ENCODE assay signal across 1 cellular context in the genomic region with DNA sequence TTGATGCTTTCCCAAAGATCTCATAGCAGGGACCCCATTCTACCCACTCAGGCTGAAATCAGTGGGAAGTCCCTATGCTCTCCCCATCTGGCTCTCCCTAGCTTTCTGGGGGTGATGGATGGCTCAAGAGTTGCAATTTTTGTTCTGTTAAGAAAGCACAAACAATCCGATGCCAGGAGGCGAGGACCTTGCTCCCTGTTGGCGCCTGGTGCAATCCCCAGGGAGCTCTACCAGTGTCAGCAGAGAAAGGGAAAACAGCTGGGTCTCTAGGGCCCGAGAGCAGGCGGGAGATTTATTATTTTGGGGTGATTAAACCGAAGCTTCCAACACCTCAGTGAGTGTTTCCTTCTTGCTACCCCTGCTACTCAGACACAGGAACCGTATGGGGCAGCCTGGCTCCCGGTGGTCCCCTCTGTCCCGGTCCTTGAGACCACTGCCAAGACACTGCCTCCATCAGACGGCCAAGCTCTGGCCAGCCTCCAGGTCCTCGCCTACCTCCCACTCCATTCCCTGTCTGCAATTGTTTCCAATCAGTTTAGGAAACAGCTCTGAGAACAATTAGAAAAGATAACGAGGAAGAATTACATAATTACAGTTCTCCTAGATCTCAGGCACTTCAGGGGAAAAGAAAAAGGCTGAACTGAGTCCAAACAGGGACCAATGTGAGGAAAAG.
TF ChIP-seq lines count a peak whose summit lies in the region.

No MANE protein-coding gene starts in this region.

TF ChIP-seq in WTC11, 78 proteins besides CTCF, POLR2A, EP300 and RAD21 (continued from another document):
- TF ChIP-seq, protein P1, sequence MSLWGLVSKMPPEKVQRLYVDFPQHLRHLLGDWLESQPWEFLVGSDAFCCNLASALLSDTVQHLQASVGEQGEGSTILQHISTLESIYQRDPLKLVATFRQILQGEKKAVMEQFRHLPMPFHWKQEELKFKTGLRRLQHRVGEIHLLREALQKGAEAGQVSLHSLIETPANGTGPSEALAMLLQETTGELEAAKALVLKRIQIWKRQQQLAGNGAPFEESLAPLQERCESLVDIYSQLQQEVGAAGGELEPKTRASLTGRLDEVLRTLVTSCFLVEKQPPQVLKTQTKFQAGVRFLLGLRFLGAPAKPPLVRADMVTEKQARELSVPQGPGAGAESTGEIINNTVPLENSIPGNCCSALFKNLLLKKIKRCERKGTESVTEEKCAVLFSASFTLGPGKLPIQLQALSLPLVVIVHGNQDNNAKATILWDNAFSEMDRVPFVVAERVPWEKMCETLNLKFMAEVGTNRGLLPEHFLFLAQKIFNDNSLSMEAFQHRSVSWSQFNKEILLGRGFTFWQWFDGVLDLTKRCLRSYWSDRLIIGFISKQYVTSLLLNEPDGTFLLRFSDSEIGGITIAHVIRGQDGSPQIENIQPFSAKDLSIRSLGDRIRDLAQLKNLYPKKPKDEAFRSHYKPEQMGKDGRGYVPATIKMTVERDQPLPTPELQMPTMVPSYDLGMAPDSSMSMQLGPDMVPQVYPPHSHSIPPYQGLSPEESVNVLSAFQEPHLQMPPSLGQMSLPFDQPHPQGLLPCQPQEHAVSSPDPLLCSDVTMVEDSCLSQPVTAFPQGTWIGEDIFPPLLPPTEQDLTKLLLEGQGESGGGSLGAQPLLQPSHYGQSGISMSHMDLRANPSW (CRISPR knock-in tag; conservative IDR thresholded peaks at IDR 0.05; ENCODE audit: low read depth): no peak
- no peak for TF ChIP-seq FOXK1 (CRISPR knock-in tag; IDR thresholded peaks at IDR 0.05)
- no peak for TF ChIP-seq FOXJ3 (CRISPR knock-in tag; IDR thresholded peaks at IDR 0.05; ENCODE audit: borderline replicate concordance)
- no peak for TF ChIP-seq NFE2L1 (CRISPR knock-in tag; IDR thresholded peaks at IDR 0.05)
- no peak for TF ChIP-seq JUN (CRISPR knock-in tag; IDR thresholded peaks at IDR 0.05)
- no peak for TF ChIP-seq MXD4 (CRISPR knock-in tag; IDR thresholded peaks at IDR 0.05; ENCODE audit: borderline replicate concordance)
- no peak for TF ChIP-seq ZNF317 (CRISPR knock-in tag; IDR thresholded peaks at IDR 0.05; ENCODE audit: borderline replicate concordance, low read depth)
- TF ChIP-seq NFYB (CRISPR knock-in tag; conservative IDR thresholded peaks at IDR 0.05; ENCODE audit: low read depth): no peak
- TF ChIP-seq, protein P2, sequence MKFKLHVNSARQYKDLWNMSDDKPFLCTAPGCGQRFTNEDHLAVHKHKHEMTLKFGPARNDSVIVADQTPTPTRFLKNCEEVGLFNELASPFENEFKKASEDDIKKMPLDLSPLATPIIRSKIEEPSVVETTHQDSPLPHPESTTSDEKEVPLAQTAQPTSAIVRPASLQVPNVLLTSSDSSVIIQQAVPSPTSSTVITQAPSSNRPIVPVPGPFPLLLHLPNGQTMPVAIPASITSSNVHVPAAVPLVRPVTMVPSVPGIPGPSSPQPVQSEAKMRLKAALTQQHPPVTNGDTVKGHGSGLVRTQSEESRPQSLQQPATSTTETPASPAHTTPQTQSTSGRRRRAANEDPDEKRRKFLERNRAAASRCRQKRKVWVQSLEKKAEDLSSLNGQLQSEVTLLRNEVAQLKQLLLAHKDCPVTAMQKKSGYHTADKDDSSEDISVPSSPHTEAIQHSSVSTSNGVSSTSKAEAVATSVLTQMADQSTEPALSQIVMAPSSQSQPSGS (CRISPR knock-in tag; IDR thresholded peaks at IDR 0.05; ENCODE audit: borderline replicate concordance, low read depth): no peak
- no peak for TF ChIP-seq GABPB1 (CRISPR knock-in tag; IDR thresholded peaks at IDR 0.05)
- TF ChIP-seq, protein P3, sequence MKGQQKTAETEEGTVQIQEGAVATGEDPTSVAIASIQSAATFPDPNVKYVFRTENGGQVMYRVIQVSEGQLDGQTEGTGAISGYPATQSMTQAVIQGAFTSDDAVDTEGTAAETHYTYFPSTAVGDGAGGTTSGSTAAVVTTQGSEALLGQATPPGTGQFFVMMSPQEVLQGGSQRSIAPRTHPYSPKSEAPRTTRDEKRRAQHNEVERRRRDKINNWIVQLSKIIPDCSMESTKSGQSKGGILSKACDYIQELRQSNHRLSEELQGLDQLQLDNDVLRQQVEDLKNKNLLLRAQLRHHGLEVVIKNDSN (CRISPR knock-in tag; IDR thresholded peaks at IDR 0.05): no peak
- TF ChIP-seq EMX1 (CRISPR knock-in tag; IDR thresholded peaks at IDR 0.05): no peak
- TF ChIP-seq HMGA2 (CRISPR knock-in tag; IDR thresholded peaks at IDR 0.05): no peak
- TF ChIP-seq, protein P4, sequence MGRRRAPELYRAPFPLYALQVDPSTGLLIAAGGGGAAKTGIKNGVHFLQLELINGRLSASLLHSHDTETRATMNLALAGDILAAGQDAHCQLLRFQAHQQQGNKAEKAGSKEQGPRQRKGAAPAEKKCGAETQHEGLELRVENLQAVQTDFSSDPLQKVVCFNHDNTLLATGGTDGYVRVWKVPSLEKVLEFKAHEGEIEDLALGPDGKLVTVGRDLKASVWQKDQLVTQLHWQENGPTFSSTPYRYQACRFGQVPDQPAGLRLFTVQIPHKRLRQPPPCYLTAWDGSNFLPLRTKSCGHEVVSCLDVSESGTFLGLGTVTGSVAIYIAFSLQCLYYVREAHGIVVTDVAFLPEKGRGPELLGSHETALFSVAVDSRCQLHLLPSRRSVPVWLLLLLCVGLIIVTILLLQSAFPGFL (CRISPR knock-in tag; IDR thresholded peaks at IDR 0.05; ENCODE audit: borderline replicate concordance): no peak
- no peak for TF ChIP-seq ZNF416 (CRISPR knock-in tag; IDR thresholded peaks at IDR 0.05)
